8 cellular contexts compared by ENCODE assay signal in the genomic region with DNA sequence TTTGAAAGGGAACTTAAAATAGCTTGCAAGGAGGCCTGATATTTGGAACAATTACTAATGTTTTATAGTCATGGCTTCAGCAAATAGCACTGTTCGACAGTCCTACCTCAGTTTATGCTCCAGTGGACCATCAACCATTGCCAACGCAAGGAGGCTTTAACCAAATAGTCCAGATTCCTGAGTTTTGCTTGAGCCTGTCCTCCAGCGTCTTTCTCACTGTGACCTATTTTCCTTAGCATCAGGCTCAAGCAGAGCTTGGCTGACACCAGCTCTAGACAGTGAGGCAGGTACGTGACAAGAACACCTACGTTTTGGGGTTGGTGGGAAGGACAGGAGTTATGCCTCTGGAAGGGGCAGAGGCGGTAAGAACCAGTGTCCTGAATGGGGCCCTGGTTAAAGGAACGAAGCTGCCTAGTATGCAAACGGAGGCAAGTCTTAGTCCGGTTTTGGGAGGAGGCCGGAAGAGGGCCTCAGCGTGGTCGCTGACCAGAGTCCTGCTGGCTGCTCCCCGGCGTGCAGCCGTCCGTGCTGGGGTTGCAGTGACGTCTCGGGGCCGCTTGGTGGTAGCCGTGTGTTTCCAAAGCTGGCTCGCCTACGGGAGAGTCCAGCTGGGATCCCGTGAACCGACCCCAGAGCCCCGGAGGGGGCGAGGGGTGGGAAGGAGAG. TPM values are rescaled to one million over a fixed set of nuclear protein-coding genes. Genes with fewer than 3 reads are reported as not detected.
DNase-seq lines count a peak whose midpoint lies in the region; ATAC-seq lines count a peak whose summit lies in the region.

No MANE protein-coding gene starts in this region.

- peak overlapping the region; percentile 80 to 81 for H3K4me3 Mint-ChIP-seq in effector memory CD8-positive, alpha-beta T cell

- H3K9me3 Mint-ChIP-seq in effector memory CD8-positive, alpha-beta T cell, result no peaks in the 10 kb centered on the region

- H3K36me3 ChIP-seq in ACC112 (ENCODE audit: insufficient read depth, low read length), result 0 out of 2 replicates have a peak, but pooled peaks cover under 1% of the 10 kb centered on the region

- no peaks in the 10 kb centered on the region for H3K79me2 ChIP-seq in ACC112 (ENCODE audit: control insufficient read depth, insufficient read depth, low read length, unreplicated experiment)

- H3K4me1 ChIP-seq in ACC112 (ENCODE audit: control insufficient read depth, insufficient read depth, low read length, unreplicated experiment), result peaks cover 6% of the 10 kb centered on the region

- peaks cover 5 to 6% of the 10 kb centered on the region in 2 donors for H3K4me1 Mint-ChIP-seq in effector memory CD8-positive, alpha-beta T cell (ENCODE audit: low read depth in 2 of 2)

- H3K27me3 ChIP-seq in ACC112 (ENCODE audit: insufficient read depth, low read length), result peaks cover 21% of the 10 kb centered on the region

- H3K4me3 ChIP-seq in ACC112 (ENCODE audit: low read depth, low read length), result peak overlapping the region; percentile 61

- DNase-seq in NCI-H2196 treated with DMSO at 0.1 percent for 48 hours (lab: John Stamatoyannopoulos, UW; ENCODE audit: unreplicated experiment) (peak; percentile 69), lung microvascular endothelial cell (ENCODE audit: low read depth in 2 of 2) (peak; percentile 81 to 86)
- peak; percentile 24 to 27 for DNase-seq in activated CD4-positive, alpha-beta T cell treated with anti-CD3 and anti-CD28 coated beads, Interleukin-2, amount 50 U/mL, for 4 hours
- peak; percentile 30 to 41 (median 40) for DNase-seq in effector memory CD8-positive, alpha-beta T cell
- DNase-seq in stimulated activated CD4-positive, alpha-beta T cell treated with anti-CD3 and anti-CD28 coated beads, TNF-alpha, amount 100 ng/mL, for 24 hours (ENCODE audit: low read depth in 3 of 3), result peak in 2 of 3 experiments; percentile 28 to 58

- H3K27ac Mint-ChIP-seq in effector memory CD8-positive, alpha-beta T cell, result no peak overlapping the region

- H3K27me3 Mint-ChIP-seq in effector memory CD8-positive, alpha-beta T cell, result peaks cover 12 to 30% of the 10 kb centered on the region in 2 donors

- ATAC-seq in GM18498 (IDR thresholded peaks at IDR 0.05; ENCODE audit: unreplicated experiment) (peak; percentile 74), HG02970 (IDR thresholded peaks at IDR 0.05; ENCODE audit: low FRiP score, unreplicated experiment) (peak; percentile 59)
- ATAC-seq in effector memory CD8-positive, alpha-beta T cell (replicated peaks), result peak; percentile 55

- H3K27ac ChIP-seq in ACC112 (ENCODE audit: low read depth, low read length), result no peak overlapping the region

- peaks cover 34% of the 10 kb centered on the region for H3K36me3 Mint-ChIP-seq in effector memory CD8-positive, alpha-beta T cell (ENCODE audit: insufficient read depth)

- H2AFZ ChIP-seq in ACC112 (ENCODE audit: low read length, unreplicated experiment), result no peak overlapping the region

RNA-seq across cellular contexts. Expression of a gene that starts 1.0 kb away (rescaled TPM):
- not detected in 2 replicates for total RNA-seq in lung microvascular endothelial cell

RNA-seq across cellular contexts. Expression of a gene that starts 30.8 kb away (rescaled TPM):
- total RNA-seq in lung microvascular endothelial cell, result 609 and 839 TPM in 2 replicates

Comparison
In these comparisons a context has a peak if more than half of its experiments do, and no peak if none do; other contexts are left out.
1. DNase-seq: peak in every context shown above with its lines; median percentile 84 in lung microvascular endothelial cell; 69 in NCI-H2196 treated with DMSO at 0.1 percent for 48 hours; 43 in stimulated activated CD4-positive, alpha-beta T cell treated with anti-CD3 and anti-CD28 coated beads, TNF-alpha, amount 100 ng/mL, for 24 hours; 40 in effector memory CD8-positive, alpha-beta T cell; 26 in activated CD4-positive, alpha-beta T cell treated with anti-CD3 and anti-CD28 coated beads, Interleukin-2, amount 50 U/mL, for 4 hours.